ENCODE assay signal across 25 cellular contexts in the genomic region with DNA sequence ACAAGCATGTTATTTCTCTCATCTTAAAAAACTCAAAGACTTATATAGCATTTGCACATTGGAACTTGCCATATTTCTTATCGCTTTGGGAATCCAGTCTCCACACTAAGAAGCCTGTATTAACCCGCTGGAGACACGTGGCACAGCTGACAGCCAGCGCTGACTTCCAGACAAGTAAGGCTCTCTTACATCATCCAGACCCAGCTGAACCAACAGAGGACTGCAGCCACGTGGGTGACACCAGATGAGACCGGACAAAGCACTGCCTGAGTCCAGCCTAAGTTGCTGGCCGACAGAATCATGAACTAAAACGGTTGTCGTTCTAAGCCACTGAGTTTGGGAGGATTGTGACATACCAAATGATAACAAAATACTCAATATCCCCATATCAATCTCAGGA. TPM values are rescaled to one million over a fixed set of nuclear protein-coding genes. Genes with fewer than 3 reads are reported as not detected.
A peak's percentile ranks its signal among the peaks of the same experiment; 100 is the strongest.
DNase-seq lines count a peak whose midpoint lies in the region; ATAC-seq and TF ChIP-seq lines count a peak whose summit lies in the region.
"Had no signal": no experiment of that assay in that cellular context is flagged by ENCODE, and none has a peak within 500 bp of the region (broad histone marks: within the 10 kb centered on the region; RNA-seq: fewer than 3 reads in every experiment).

No MANE protein-coding gene starts in this region.

- TF ChIP-seq CTCF in BE2C (IDR thresholded peaks at IDR 0.05; ENCODE audit: low read depth, low read length): no peak

- no peaks in the 10 kb centered on the region for H3K27me3 ChIP-seq in BE2C
- H3K27me3 ChIP-seq: upper lobe of left lung had no signal

- H3K9me3 ChIP-seq in BE2C: no peaks in the 10 kb centered on the region
- H3K9me3 ChIP-seq: upper lobe of left lung had no signal

- no peak overlapping the region for H3K4me3 ChIP-seq in BE2C (ENCODE audit: low read depth, low read length)
- H3K4me3 ChIP-seq: GM23248, lower lobe of right lung, psoas muscle, upper lobe of left lung had no signal

- H3K4me1 ChIP-seq in BE2C: no peaks in the 10 kb centered on the region
- H3K4me1 ChIP-seq: lower lobe of right lung, psoas muscle, upper lobe of left lung had no signal

- no peak for ATAC-seq in HG03342 (IDR thresholded peaks at IDR 0.05; ENCODE audit: unreplicated experiment)
- ATAC-seq: activated T-cell treated with anti-CD3 and anti-CD28 coated beads, Interleukin-2, amount 50 U/mL, for 72 hours; lower lobe of right lung; psoas muscle; stimulated activated naive CD8-positive, alpha-beta T cell treated with anti-CD3 and anti-CD28 coated beads, Interleukin-15, amount 100 ng/mL, for 72 hours had no signal

- H3K36me3 ChIP-seq in BE2C: no peaks in the 10 kb centered on the region
- H3K36me3 ChIP-seq: lower lobe of right lung, upper lobe of left lung had no signal

- peak; percentile 24 for DNase-seq in BE2C
- DNase-seq in SHP77 (lab: John Stamatoyannopoulos, UW): peak; percentile 90 to 92
- peak in 38 of 42 donors; percentile 23 to 93 (median 78) for DNase-seq in head of caudate nucleus
- peak in 43 of 56 donors; percentile 9 to 84 (median 57) for DNase-seq in nucleus accumbens (lab: John Stamatoyannopoulos, UW)
- DNase-seq in stimulated activated naive CD4-positive, alpha-beta T cell (lab: John Stamatoyannopoulos, UW): no peak
- no peak for DNase-seq in activated CD4-positive, alpha-beta T cell treated with anti-CD3 and anti-CD28 coated beads, Interleukin-2, amount 50 U/mL, for 48 hours
- no peak for DNase-seq in NCI-H2107 (lab: John Stamatoyannopoulos, UW)
- DNase-seq: activated CD4-positive, alpha-beta T cell treated with anti-CD3 and anti-CD28 coated beads for 48 hours; activated naive CD4-positive, alpha-beta T cell; activated T-cell treated with anti-CD3 and anti-CD28 coated beads, Interleukin-2, amount 50 U/mL, for 72 hours; CD8-positive, alpha-beta memory T cell; DMS 273 treated with DMSO at 0.1 percent for 48 hours; GM23248; IMR-90; kidney; lower lobe of right lung; NCI-H1105; NCI-H2081; NCI-H226; NCI-H748 treated with DMSO at 0.1 percent for 48 hours; psoas muscle; small intestine; stimulated activated naive CD8-positive, alpha-beta T cell treated with anti-CD3 and anti-CD28 coated beads, Interleukin-15, amount 100 ng/mL, for 72 hours; upper lobe of left lung had no signal

- intact Hi-C loops in head of caudate nucleus (cut with DNase I): no loop called here

RNA-seq across cellular contexts. Expression of gene CD247, which starts 6.3 kb away (rescaled TPM):
- polyA plus RNA-seq in BE2C (2012; ENCODE audit: insufficient read depth, insufficient read length, low read depth): not detected
- polyA plus RNA-seq: GM23248, IMR-90 had no signal

RNA-seq across cellular contexts. Expression of gene CREG1, which starts 28.9 kb away (rescaled TPM):
- 20.1 TPM for polyA plus RNA-seq in BE2C (2012; ENCODE audit: insufficient read depth, insufficient read length, low read depth)

Comparison
In these comparisons a context has a peak if more than half of its experiments do, and no peak if none do; other contexts are left out.
1. DNase-seq: peak in BE2C (single experiment), SHP77 (2 of 2), head of caudate nucleus (38 of 42) and nucleus accumbens (43 of 56); none in stimulated activated naive CD4-positive, alpha-beta T cell (0 of 6), activated CD4-positive, alpha-beta T cell treated with anti-CD3 and anti-CD28 coated beads, Interleukin-2, amount 50 U/mL, for 48 hours (0 of 2) and NCI-H2107 (single experiment).